ENCODE assay signal across 1 cellular context in the genomic region with DNA sequence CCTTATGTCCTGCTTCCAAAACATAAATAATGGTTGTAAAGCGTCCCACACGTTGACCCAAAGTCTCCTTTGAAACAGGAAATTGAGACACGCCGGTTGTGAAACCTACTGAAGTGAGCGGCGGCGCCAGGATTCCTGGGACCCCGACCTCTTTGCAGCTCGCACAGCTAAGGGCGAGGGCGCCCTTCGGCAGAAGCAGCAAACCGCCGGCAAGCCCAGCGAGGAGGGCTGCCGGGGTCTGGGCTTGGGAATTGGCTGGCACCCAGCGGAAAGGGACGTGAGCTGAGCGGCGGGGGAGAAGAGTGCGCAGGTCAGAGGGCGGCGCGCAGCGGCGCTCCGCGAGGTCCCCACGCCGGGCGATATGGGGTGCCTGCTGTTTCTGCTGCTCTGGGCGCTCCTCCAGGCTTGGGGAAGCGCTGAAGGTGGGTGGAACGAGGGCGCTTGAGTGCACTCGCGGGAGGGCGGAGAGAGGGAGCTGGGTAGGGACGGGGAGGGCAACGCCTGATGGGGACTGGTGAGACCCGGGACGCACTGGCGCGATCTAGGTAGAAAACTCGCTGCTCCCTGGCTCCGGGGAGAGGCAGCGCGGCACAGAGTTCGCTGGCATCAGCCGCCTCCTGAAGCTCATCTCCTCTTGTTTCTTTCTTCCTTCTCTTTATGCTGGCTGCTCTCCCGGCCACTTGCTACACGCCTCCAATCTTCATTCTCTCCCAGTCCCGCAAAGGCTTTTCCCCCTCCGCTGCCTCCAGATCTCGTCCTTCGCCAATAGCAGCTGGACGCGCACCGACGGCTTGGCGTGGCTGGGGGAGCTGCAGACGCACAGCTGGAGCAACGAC.
A peak's percentile ranks its signal among the peaks of the same experiment; 100 is the strongest.
TF ChIP-seq lines count a peak whose summit lies in the region.

A gene (plus strand): TSS at position 155 of the 836 bp plus-strand sequence. CDS start 207 bp downstream, at position 362.

TF ChIP-seq in HEK293, 187 proteins besides CTCF, POLR2A, EP300 and RAD21 (continued from another document):
- TF ChIP-seq, protein P1, sequence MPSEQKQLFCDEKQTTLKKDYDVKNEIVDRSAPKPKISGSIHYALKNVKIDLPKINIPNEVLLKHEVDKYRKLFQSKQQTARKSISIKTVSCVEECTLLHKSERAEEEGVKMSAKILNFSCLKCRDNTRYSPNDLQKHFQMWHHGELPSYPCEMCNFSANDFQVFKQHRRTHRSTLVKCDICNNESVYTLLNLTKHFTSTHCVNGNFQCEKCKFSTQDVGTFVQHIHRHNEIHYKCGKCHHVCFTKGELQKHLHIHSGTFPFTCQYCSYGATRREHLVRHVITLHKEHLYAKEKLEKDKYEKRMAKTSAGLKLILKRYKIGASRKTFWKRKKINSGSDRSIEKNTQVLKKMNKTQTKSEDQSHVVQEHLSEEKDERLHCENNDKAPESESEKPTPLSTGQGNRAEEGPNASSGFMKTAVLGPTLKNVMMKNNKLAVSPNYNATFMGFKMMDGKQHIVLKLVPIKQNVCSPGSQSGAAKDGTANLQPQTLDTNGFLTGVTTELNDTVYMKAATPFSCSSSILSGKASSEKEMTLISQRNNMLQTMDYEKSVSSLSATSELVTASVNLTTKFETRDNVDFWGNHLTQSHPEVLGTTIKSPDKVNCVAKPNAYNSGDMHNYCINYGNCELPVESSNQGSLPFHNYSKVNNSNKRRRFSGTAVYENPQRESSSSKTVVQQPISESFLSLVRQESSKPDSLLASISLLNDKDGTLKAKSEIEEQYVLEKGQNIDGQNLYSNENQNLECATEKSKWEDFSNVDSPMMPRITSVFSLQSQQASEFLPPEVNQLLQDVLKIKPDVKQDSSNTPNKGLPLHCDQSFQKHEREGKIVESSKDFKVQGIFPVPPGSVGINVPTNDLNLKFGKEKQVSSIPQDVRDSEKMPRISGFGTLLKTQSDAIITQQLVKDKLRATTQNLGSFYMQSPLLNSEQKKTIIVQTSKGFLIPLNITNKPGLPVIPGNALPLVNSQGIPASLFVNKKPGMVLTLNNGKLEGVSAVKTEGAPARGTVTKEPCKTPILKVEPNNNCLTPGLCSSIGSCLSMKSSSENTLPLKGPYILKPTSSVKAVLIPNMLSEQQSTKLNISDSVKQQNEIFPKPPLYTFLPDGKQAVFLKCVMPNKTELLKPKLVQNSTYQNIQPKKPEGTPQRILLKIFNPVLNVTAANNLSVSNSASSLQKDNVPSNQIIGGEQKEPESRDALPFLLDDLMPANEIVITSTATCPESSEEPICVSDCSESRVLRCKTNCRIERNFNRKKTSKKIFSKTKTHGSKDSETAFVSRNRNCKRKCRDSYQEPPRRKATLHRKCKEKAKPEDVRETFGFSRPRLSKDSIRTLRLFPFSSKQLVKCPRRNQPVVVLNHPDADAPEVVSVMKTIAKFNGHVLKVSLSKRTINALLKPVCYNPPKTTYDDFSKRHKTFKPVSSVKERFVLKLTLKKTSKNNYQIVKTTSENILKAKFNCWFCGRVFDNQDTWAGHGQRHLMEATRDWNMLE (tag by site-specific recombination; conservative IDR thresholded peaks at IDR 0.05; ENCODE audit: low read depth): no peak
- TF ChIP-seq OSR2 (tag by site-specific recombination; IDR thresholded peaks at IDR 0.05) (no peak), ZNF626 (tag by site-specific recombination; IDR thresholded peaks at IDR 0.05) (no peak), ZNF311 (tag by site-specific recombination; IDR thresholded peaks at IDR 0.05; ENCODE audit: borderline replicate concordance) (no peak), ZNF560 (tag by site-specific recombination; IDR thresholded peaks at IDR 0.05; ENCODE audit: borderline replicate concordance) (no peak)
- TF ChIP-seq, protein P2, sequence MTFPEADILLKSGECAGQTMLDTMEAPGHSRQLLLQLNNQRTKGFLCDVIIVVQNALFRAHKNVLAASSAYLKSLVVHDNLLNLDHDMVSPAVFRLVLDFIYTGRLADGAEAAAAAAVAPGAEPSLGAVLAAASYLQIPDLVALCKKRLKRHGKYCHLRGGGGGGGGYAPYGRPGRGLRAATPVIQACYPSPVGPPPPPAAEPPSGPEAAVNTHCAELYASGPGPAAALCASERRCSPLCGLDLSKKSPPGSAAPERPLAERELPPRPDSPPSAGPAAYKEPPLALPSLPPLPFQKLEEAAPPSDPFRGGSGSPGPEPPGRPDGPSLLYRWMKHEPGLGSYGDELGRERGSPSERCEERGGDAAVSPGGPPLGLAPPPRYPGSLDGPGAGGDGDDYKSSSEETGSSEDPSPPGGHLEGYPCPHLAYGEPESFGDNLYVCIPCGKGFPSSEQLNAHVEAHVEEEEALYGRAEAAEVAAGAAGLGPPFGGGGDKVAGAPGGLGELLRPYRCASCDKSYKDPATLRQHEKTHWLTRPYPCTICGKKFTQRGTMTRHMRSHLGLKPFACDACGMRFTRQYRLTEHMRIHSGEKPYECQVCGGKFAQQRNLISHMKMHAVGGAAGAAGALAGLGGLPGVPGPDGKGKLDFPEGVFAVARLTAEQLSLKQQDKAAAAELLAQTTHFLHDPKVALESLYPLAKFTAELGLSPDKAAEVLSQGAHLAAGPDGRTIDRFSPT (tag by site-specific recombination; IDR thresholded peaks at IDR 0.05): peak; percentile 70
- TF ChIP-seq, protein P3, sequence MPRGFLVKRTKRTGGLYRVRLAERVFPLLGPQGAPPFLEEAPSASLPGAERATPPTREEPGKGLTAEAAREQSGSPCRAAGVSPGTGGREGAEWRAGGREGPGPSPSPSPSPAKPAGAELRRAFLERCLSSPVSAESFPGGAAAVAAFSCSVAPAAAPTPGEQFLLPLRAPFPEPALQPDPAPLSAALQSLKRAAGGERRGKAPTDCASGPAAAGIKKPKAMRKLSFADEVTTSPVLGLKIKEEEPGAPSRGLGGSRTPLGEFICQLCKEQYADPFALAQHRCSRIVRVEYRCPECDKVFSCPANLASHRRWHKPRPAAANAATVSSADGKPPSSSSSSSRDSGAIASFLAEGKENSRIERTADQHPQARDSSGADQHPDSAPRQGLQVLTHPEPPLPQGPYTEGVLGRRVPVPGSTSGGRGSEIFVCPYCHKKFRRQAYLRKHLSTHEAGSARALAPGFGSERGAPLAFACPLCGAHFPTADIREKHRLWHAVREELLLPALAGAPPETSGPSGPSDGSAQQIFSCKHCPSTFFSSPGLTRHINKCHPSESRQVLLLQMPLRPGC (tag by site-specific recombination; IDR thresholded peaks at IDR 0.05): no peak
- TF ChIP-seq, protein P4, sequence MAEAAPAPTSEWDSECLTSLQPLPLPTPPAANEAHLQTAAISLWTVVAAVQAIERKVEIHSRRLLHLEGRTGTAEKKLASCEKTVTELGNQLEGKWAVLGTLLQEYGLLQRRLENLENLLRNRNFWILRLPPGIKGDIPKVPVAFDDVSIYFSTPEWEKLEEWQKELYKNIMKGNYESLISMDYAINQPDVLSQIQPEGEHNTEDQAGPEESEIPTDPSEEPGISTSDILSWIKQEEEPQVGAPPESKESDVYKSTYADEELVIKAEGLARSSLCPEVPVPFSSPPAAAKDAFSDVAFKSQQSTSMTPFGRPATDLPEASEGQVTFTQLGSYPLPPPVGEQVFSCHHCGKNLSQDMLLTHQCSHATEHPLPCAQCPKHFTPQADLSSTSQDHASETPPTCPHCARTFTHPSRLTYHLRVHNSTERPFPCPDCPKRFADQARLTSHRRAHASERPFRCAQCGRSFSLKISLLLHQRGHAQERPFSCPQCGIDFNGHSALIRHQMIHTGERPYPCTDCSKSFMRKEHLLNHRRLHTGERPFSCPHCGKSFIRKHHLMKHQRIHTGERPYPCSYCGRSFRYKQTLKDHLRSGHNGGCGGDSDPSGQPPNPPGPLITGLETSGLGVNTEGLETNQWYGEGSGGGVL (tag by site-specific recombination; IDR thresholded peaks at IDR 0.05): peak; percentile 75
TF ChIP-seq in HEK293: peak in this region for 23.
